In genomic region chr2:37283207-37283606, GRCh38 we compare ENCODE assay signal across 15 cellular contexts. TPM values are rescaled to one million over a fixed set of nuclear protein-coding genes. Genes with fewer than 3 reads are reported as not detected.
DNase-seq lines count a peak whose midpoint lies in the region; ATAC-seq and TF ChIP-seq lines count a peak whose summit lies in the region.
"Had no signal": no experiment of that assay in that cellular context is flagged by ENCODE, and none has a peak within 500 bp of the region (broad histone marks: within the 10 kb centered on the region; RNA-seq: fewer than 3 reads in every experiment).

No MANE protein-coding gene starts in this region.

- intact Hi-C loops in ascending aorta (cut with DNase I) = loop anchor here (2.0 kb wide), 1 partner anchor 42 kb away; the partner anchor contains the start of gene PRKD3

- no peaks in the 10 kb centered on the region for H3K9me3 ChIP-seq in ascending aorta
- H3K9me3 ChIP-seq: gastrocnemius medialis, SJCRH30 had no signal

- no peak overlapping the region for H3K4me3 ChIP-seq in HFF-Myc (replicated peaks; ENCODE audit: low read depth, low read length)
- peak overlapping the region in 1 of 2 donors; percentile 38 for H3K4me3 ChIP-seq in ascending aorta
- no peak overlapping the region for H3K4me3 ChIP-seq in foreskin fibroblast (ENCODE audit: low read depth in 1 of 2, low read length in 2 of 2)
- H3K4me3 ChIP-seq: cardiac muscle cell, gastrocnemius medialis, SJCRH30 had no signal

- no peak overlapping the region for H3K27ac Mint-ChIP-seq in stimulated activated memory B cell treated with anti-CD40 and anti-IgM and Interleukin-4, amounts not matched to agents 10 μg/mL and 1 μg/mL and 100 μg/mL, for 72 hours

- TF ChIP-seq CTCF in HFF-Myc (IDR thresholded peaks at IDR 0.05; ENCODE audit: low read depth, low read length, missing control alignments) = no peak
- no peak for TF ChIP-seq CTCF in ascending aorta (IDR thresholded peaks at IDR 0.05)
- TF ChIP-seq CTCF in foreskin fibroblast (IDR thresholded peaks at IDR 0.05; ENCODE audit: low read depth, low read length) = no peak

- peaks cover 3 to 8% of the 10 kb centered on the region in 2 donors for H3K4me1 ChIP-seq in ascending aorta
- H3K4me1 ChIP-seq: gastrocnemius medialis, SJCRH30 had no signal

- H3K9me3 Mint-ChIP-seq in stimulated activated memory B cell treated with anti-CD40 and anti-IgM and Interleukin-4, amounts not matched to agents 10 μg/mL and 1 μg/mL and 100 μg/mL, for 72 hours = no peaks in the 10 kb centered on the region

- H3K36me3 Mint-ChIP-seq in stimulated activated memory B cell treated with anti-CD40 and anti-IgM and Interleukin-4, amounts not matched to agents 10 μg/mL and 1 μg/mL and 100 μg/mL, for 72 hours = peaks cover 31% of the 10 kb centered on the region

- TF ChIP-seq POLR2A in GM18505 (IDR thresholded peaks at IDR 0.05; ENCODE audit: borderline replicate concordance, extremely low read depth, insufficient read depth, insufficient read length) = no peak

- peaks cover 5% of the 10 kb centered on the region for H3K4me1 Mint-ChIP-seq in stimulated activated memory B cell treated with anti-CD40 and anti-IgM and Interleukin-4, amounts not matched to agents 10 μg/mL and 1 μg/mL and 100 μg/mL, for 72 hours

- no peak for ATAC-seq in stimulated activated memory B cell treated with anti-CD40 and anti-IgM and Interleukin-4, amounts not matched to agents 10 μg/mL and 1 μg/mL and 100 μg/mL, for 72 hours
- no peak for ATAC-seq in GM18505 (IDR thresholded peaks at IDR 0.05; ENCODE audit: unreplicated experiment)
- ATAC-seq: activated CD4-positive, CD25-positive, alpha-beta regulatory T cell treated with anti-CD3 and anti-CD28 coated beads, Interleukin-2, amount 50 U/mL, for 24 hours; gastrocnemius medialis; left lobe of liver had no signal

- no peaks in the 10 kb centered on the region for H3K27me3 ChIP-seq in ascending aorta
- H3K27me3 ChIP-seq: cardiac muscle cell, gastrocnemius medialis, SJCRH30 had no signal

- peaks cover 13 to 39% of the 10 kb centered on the region in 2 donors for H3K36me3 ChIP-seq in ascending aorta

- H3K4me3 Mint-ChIP-seq in stimulated activated memory B cell treated with anti-CD40 and anti-IgM and Interleukin-4, amounts not matched to agents 10 μg/mL and 1 μg/mL and 100 μg/mL, for 72 hours = no peak overlapping the region

- DNase-seq in HFF-Myc (ENCODE audit: extremely low read depth, low read depth) = peak; percentile 5
- no peak for DNase-seq in ascending aorta (ENCODE audit: low spot score in 2 of 2)
- DNase-seq in foreskin fibroblast = peak; percentile 79 to 92
- no peak for DNase-seq in HuH-7 (ENCODE audit: low spot score)
- no peak for DNase-seq in hippocampal formation (lab: John Stamatoyannopoulos, UW)
- DNase-seq: activated T-cell treated with anti-CD3 and anti-CD28 coated beads, Interleukin-2, amount 50 U/mL, for 48 hours; gastrocnemius medialis; NCI-H1417; occipital lobe; SJCRH30 had no signal

- H3K27ac ChIP-seq in ascending aorta = peak overlapping the region; percentile 59 to 62
- H3K27ac ChIP-seq: cardiac muscle cell, gastrocnemius medialis, SJCRH30 had no signal

- H3K27me3 Mint-ChIP-seq in stimulated activated memory B cell treated with anti-CD40 and anti-IgM and Interleukin-4, amounts not matched to agents 10 μg/mL and 1 μg/mL and 100 μg/mL, for 72 hours = no peaks in the 10 kb centered on the region

RNA-seq across cellular contexts. Expression of gene PRKD3, which starts 41.4 kb away (rescaled TPM):
- total RNA-seq in ascending aorta = 14.0 TPM

RNA-seq across cellular contexts. Expression of gene NDUFAF7, which starts 51.7 kb away (rescaled TPM):
- 3.8 TPM for total RNA-seq in ascending aorta

RNA-seq across cellular contexts. Expression of gene CEBPZ, which starts 51.8 kb away (rescaled TPM):
- total RNA-seq in ascending aorta = 20.2 TPM

Comparison
In these comparisons a context has a peak if more than half of its experiments do, and no peak if none do; other contexts are left out.
1. DNase-seq: peak in HFF-Myc (single experiment) and foreskin fibroblast (2 of 2); none in ascending aorta (0 of 2), HuH-7 (single experiment) and hippocampal formation (0 of 2).